8 cellular contexts compared by ENCODE assay signal in genomic region chr22:19942071-19942885, GRCh38. TPM values are rescaled to one million over a fixed set of nuclear protein-coding genes. Genes with fewer than 3 reads are reported as not detected.
DNase-seq lines count a peak whose midpoint lies in the region; ATAC-seq and TF ChIP-seq lines count a peak whose summit lies in the region.

No MANE protein-coding gene starts in this region.

- H3K4me1 ChIP-seq in Peyer's patch, result peaks cover 0 to 37% (median 14%) of the 10 kb centered on the region in 4 donors

- no peak for TF ChIP-seq POLR2A in Peyer's patch (IDR thresholded peaks at IDR 0.05)

- peak; percentile 37 for ATAC-seq in GM18502 (IDR thresholded peaks at IDR 0.05; ENCODE audit: poor library complexity, unreplicated experiment)
- ATAC-seq in stimulated activated naive CD8-positive, alpha-beta T cell treated with anti-CD3 and anti-CD28 coated beads, Interleukin-15, Interleukin-2, amounts not matched to agents 100 U/mL and 50 U/mL, for 24 hours, result peak; percentile 29
- ATAC-seq in GM21528 (IDR thresholded peaks at IDR 0.05; ENCODE audit: low FRiP score, unreplicated experiment), result no peak
- ATAC-seq in GM21526 (IDR thresholded peaks at IDR 0.05; ENCODE audit: low FRiP score, unreplicated experiment), result no peak

- no peaks in the 10 kb centered on the region for H3K36me3 ChIP-seq in Peyer's patch

- peak overlapping the region; percentile 71 to 91 (median 78) for H3K4me3 ChIP-seq in Peyer's patch

- no peaks in the 10 kb centered on the region for H3K9me3 ChIP-seq in Peyer's patch

- DNase-seq in AG08395 (ENCODE audit: low spot score) (peak; percentile 77), Peyer's patch (peak in 1 of 3 donors; percentile 38), cerebellar cortex (ENCODE audit: low spot score) (peak; percentile 63), left kidney (ENCODE audit: low read depth, low spot score) (peak; percentile 59)
- DNase-seq in stimulated activated naive CD8-positive, alpha-beta T cell treated with anti-CD3 and anti-CD28 coated beads, Interleukin-15, Interleukin-2, amounts not matched to agents 100 U/mL and 50 U/mL, for 24 hours, result peak; percentile 37

- H3K27ac ChIP-seq in Peyer's patch, result peak overlapping the region; percentile 83 to 90 (median 86)

- no peak for TF ChIP-seq CTCF in Peyer's patch (IDR thresholded peaks at IDR 0.05)

- H3K27me3 ChIP-seq in Peyer's patch, result no peaks in the 10 kb centered on the region

RNA-seq across cellular contexts. Expression of gene TXNRD2, which starts 0.7 kb away (rescaled TPM):
- total RNA-seq in Peyer's patch, result 10 to 100 TPM; 24.7 to 29.8 (median 27.2) TPM

RNA-seq across cellular contexts. Expression of gene COMT, which starts 0.7 kb away (rescaled TPM):
- 100 to 1,000 TPM in 3 of 4 donors, 10 to 100 TPM in 1; 89.1 to 149 (median 138) TPM for total RNA-seq in Peyer's patch

Comparison
In these comparisons a context has a peak if more than half of its experiments do, and no peak if none do; other contexts are left out.
1. ATAC-seq: peak in GM18502 (single experiment) and stimulated activated naive CD8-positive, alpha-beta T cell treated with anti-CD3 and anti-CD28 coated beads, Interleukin-15, Interleukin-2, amounts not matched to agents 100 U/mL and 50 U/mL, for 24 hours (single experiment); none in GM21528 (single experiment) and GM21526 (single experiment).